8 cellular contexts compared by ENCODE assay signal in the genomic region with DNA sequence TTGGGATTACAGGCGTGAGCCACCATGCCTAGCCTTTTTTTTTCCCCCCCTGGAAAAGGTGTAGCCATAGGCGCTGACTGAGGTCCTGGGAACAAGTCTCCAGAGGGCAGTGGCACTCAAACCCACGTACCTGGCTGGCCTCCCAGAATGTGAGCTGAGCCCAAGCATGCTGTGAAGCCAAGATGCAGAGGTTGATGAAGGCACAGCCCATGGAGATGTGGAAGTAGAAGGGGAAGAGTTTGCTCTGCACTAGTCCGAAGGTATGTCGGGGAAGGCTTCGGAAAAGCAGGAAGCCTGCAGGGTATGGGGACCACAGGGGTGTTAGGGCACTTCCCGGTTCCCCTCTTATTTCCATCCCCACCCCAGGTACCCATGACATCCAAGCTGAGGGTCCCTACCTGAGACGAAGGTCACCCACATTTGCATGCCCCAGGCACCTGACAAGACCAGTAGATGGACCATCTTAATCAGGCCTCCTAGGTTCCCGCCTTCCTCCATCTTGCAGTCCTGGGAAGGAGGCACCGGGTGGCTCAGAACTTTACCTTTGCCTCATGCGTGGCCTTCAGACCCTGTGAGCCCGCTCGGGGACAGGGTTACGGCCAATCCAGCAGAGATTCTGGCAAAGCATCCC. TPM values are rescaled to one million over a fixed set of nuclear protein-coding genes. Genes with fewer than 3 reads are reported as not detected.
A peak's percentile ranks its signal among the peaks of the same experiment; 100 is the strongest.
DNase-seq lines count a peak whose midpoint lies in the region; ATAC-seq, FAIRE-seq and TF ChIP-seq lines count a peak whose summit lies in the region.

No MANE protein-coding gene starts in this region.

- peak overlapping the region; percentile 86 for H3K4me2 ChIP-seq in HepG2 (ENCODE audit: low read depth, low read length)

- no peaks in the 10 kb centered on the region for H3K79me2 ChIP-seq in HepG2 (ENCODE audit: insufficient read depth, low read length)

- POLR2A ChIA-PET in HepG2 (lab: Yijun Ruan, JAX) = interaction anchor here (0.6 to 4.8 kb wide), 5 partner anchors 29 to 203 kb away, joined by 3 to 68 read pairs (median 4); a partner anchor contains a TSS

- H3K27me3 Mint-ChIP-seq in activated naive CD4-positive, alpha-beta T cell treated with anti-CD3 and anti-CD28 coated beads, Interleukin-2, amount 50 U/mL, for 24 hours = no peaks in the 10 kb centered on the region

- H4K20me1 ChIP-seq in HepG2 (ENCODE audit: insufficient read depth, low read length) = no peaks in the 10 kb centered on the region

- peak overlapping the region; percentile 100 for H3K4me3 Mint-ChIP-seq in activated naive CD4-positive, alpha-beta T cell treated with anti-CD3 and anti-CD28 coated beads, Interleukin-2, amount 50 U/mL, for 24 hours

- no peaks in the 10 kb centered on the region for H3K36me3 ChIP-seq in HepG2 (replicated peaks in 1 of 2; ENCODE audit: control insufficient read depth in 1 of 2, insufficient read depth in 2 of 2, low read length in 2 of 2)
- peaks cover 5% of the 10 kb centered on the region for H3K36me3 ChIP-seq in upper lobe of right lung

- intact Hi-C loops in HepG2 (cut with micrococcal nuclease; ENCODE audit: unreplicated experiment) = no loop called here
- intact Hi-C loops in upper lobe of right lung (cut with DNase I) = no loop called here

- H2AFZ ChIP-seq in HepG2 (ENCODE audit: low read length) = peak overlapping the region; percentile 15

- BruUV-seq in HepG2 (replicated peaks; lab: Mats Ljungman, UMichigan) = no TSS peak

- peaks cover 2% of the 10 kb centered on the region for H3K36me3 Mint-ChIP-seq in activated naive CD4-positive, alpha-beta T cell treated with anti-CD3 and anti-CD28 coated beads, Interleukin-2, amount 50 U/mL, for 24 hours
- peaks cover 6 to 20% of the 10 kb centered on the region in 2 donors for H3K36me3 Mint-ChIP-seq in activated naive CD4-positive, alpha-beta T cell treated with anti-CD3 and anti-CD28 coated beads, Interleukin-2, amount 50 U/mL, for 72 hours

- H3K27ac Mint-ChIP-seq in activated naive CD4-positive, alpha-beta T cell treated with anti-CD3 and anti-CD28 coated beads, Interleukin-2, amount 50 U/mL, for 24 hours = no peak overlapping the region
- H3K27ac Mint-ChIP-seq in activated naive CD4-positive, alpha-beta T cell treated with anti-CD3 and anti-CD28 coated beads, Interleukin-2, amount 50 U/mL, for 72 hours = peak overlapping the region; percentile 93 to 94

- H3K27ac ChIP-seq in HepG2 (ENCODE audit: extremely low read length, insufficient read depth, low read length) = peak overlapping the region; percentile 3
- peak overlapping the region; percentile 82 for H3K27ac ChIP-seq in upper lobe of right lung

- peak overlapping the region; percentile 65 to 88 (median 83) for H3K4me3 ChIP-seq in HepG2 (replicated peaks in 1 of 3; ENCODE audit: insufficient read depth in 1 of 3, low read depth in 2 of 3, low read length in 3 of 3)
- peak overlapping the region; percentile 78 for H3K4me3 ChIP-seq in upper lobe of right lung

- no peak for TF ChIP-seq RAD21 in HepG2 (CRISPR knock-in tag; IDR thresholded peaks at IDR 0.05)

- FAIRE-seq in HepG2 (lab: Jason Lieb, UNC) = no peak

- H3K27me3 ChIP-seq in HepG2 (ENCODE audit: control insufficient read depth in 1 of 2, insufficient read depth in 2 of 2, low read length in 2 of 2) (no peaks in the 10 kb centered on the region), upper lobe of right lung (no peaks in the 10 kb centered on the region)

- in situ Hi-C loops in HepG2 (cut with HindIII; ENCODE audit: extremely low pct_ligation_motif_present, low pct_unique_long_range_greater_than_20kb) = no loop called here

- H3K4me1 ChIP-seq in HepG2 (ENCODE audit: insufficient read depth, low read length) = peaks cover 37% of the 10 kb centered on the region
- peaks cover 18% of the 10 kb centered on the region for H3K4me1 ChIP-seq in upper lobe of right lung

- TF ChIP-seq POLR2A in HepG2 (IDR thresholded peaks at IDR 0.05; ENCODE audit: insufficient read depth in 1 of 2, low read depth in 2 of 2, low read length in 2 of 2) = no peak

- CTCF ChIA-PET in HepG2 (lab: Yijun Ruan, JAX; ENCODE audit: low intra/inter-chr PET ratio, low total read pairs) = no interaction called here

- H3K9ac ChIP-seq in HepG2 (ENCODE audit: insufficient read depth, low read depth, low read length) = peak overlapping the region; percentile 71

- H3K9me3 ChIP-seq in HepG2 (ENCODE audit: low read length) (no peaks in the 10 kb centered on the region), upper lobe of right lung (no peaks in the 10 kb centered on the region)

- TF ChIP-seq CTCF in HepG2 (CRISPR knock-in tag; IDR thresholded peaks at IDR 0.05) (no peak), upper lobe of right lung (IDR thresholded peaks at IDR 0.05) (no peak)

- H3K9me3 Mint-ChIP-seq in activated naive CD4-positive, alpha-beta T cell treated with anti-CD3 and anti-CD28 coated beads, Interleukin-2, amount 50 U/mL, for 24 hours = no peaks in the 10 kb centered on the region
- peaks cover 7 to 8% of the 10 kb centered on the region in 2 donors for H3K9me3 Mint-ChIP-seq in activated naive CD4-positive, alpha-beta T cell treated with anti-CD3 and anti-CD28 coated beads, Interleukin-2, amount 50 U/mL, for 72 hours

- WGBS in HepG2 (ENCODE audit: low lambda C conversion rate) = 5% methylated on average over 6 of the region's 14 CpGs

- DNase-seq in activated naive CD4-positive, alpha-beta T cell (lab: John Stamatoyannopoulos, UW) = no peak
- DNase-seq in activated naive CD4-positive, alpha-beta T cell treated with anti-CD3 and anti-CD28 coated beads, Interleukin-2, amount 50 U/mL, for 72 hours (ENCODE audit: low spot score in 2 of 2) = no peak
- DNase-seq in HepG2 (ENCODE audit: low spot score) = no peak
- DNase-seq in upper lobe of right lung = no peak
- no peak for DNase-seq in GOT3 (lab: John Stamatoyannopoulos, UW)

- no peak for ATAC-seq in activated naive CD4-positive, alpha-beta T cell treated with anti-CD3 and anti-CD28 coated beads, Interleukin-2, amount 50 U/mL, for 72 hours
- ATAC-seq in HepG2 (peak; percentile 26), upper lobe of right lung (no peak), GM18520 (IDR thresholded peaks at IDR 0.05; ENCODE audit: unreplicated experiment) (no peak), HG03378 (IDR thresholded peaks at IDR 0.05; ENCODE audit: unreplicated experiment) (no peak)

- peaks cover 31% of the 10 kb centered on the region for H3K4me1 Mint-ChIP-seq in activated naive CD4-positive, alpha-beta T cell treated with anti-CD3 and anti-CD28 coated beads, Interleukin-2, amount 50 U/mL, for 24 hours

- no peak for TF ChIP-seq EP300 in HepG2 (IDR thresholded peaks at IDR 0.05; ENCODE audit: low read depth in 2 of 2, low read length in 2 of 2)
- TF ChIP-seq EP300 in HepG2 (CRISPR knock-in tag; IDR thresholded peaks at IDR 0.05; ENCODE audit: borderline replicate concordance) = no peak

RNA-seq across cellular contexts. Expression of a gene that starts 0.8 kb away (rescaled TPM):
- total RNA-seq in activated naive CD4-positive, alpha-beta T cell treated with anti-CD3 and anti-CD28 coated beads, Interleukin-2, amount 50 U/mL, for 72 hours = 10 to 100 TPM; 29.9 to 36.4 TPM
- total RNA-seq in HepG2 (2016; rRNA removed; fragmentation: Illumina TruSeq; extraction: Trizol) (22.8 and 45.5 TPM in 2 replicates), upper lobe of right lung (74.6 TPM)
- 23.9 and 36.8 TPM in 2 replicates for total RNA-seq in HepG2 (2016; cell fraction: cytosol; rRNA removed; fragmentation: Illumina TruSeq; extraction: Trizol; ENCODE audit: low read depth)
- total RNA-seq in HepG2 (2016; cell fraction: insoluble cytoplasmic fraction; rRNA removed; fragmentation: Illumina TruSeq; extraction: Trizol) = 26.6 and 43.5 TPM in 2 replicates
- 20.5 and 27.0 TPM in 2 replicates for total RNA-seq in HepG2 (2016; cell fraction: membrane; rRNA removed; fragmentation: Illumina TruSeq; extraction: Trizol)
- 40.9 and 45.4 TPM in 2 replicates for total RNA-seq in HepG2 (2016; cell fraction: nucleus; rRNA removed; fragmentation: Illumina TruSeq; extraction: Trizol)
- 98.7 and 119 TPM in 2 replicates for polyA plus RNA-seq in HepG2 (2011; rRNA removed)
- polyA plus RNA-seq in HepG2 (2011; cell fraction: cytosol; rRNA removed) = 206 and 218 TPM in 2 replicates
- 131 and 158 TPM in 2 replicates for polyA plus RNA-seq in HepG2 (2011; cell fraction: nucleus; rRNA removed)
- polyA plus RNA-seq in HepG2 (2012) = 57.4 and 59.1 TPM in 2 replicates
- 31.8 and 38.8 TPM in 2 replicates for polyA plus RNA-seq in HepG2 (2016; cell fraction: cytosol; fragmentation: Illumina TruSeq; extraction: Trizol; ENCODE audit: low read depth)
- 33.6 and 35.9 TPM in 2 replicates for polyA plus RNA-seq in HepG2 (2016; cell fraction: insoluble cytoplasmic fraction; fragmentation: Illumina TruSeq; extraction: Trizol; ENCODE audit: low read depth)
- 24.0 and 30.5 TPM in 2 replicates for polyA plus RNA-seq in HepG2 (2016; cell fraction: membrane; fragmentation: Illumina TruSeq; extraction: Trizol; ENCODE audit: low read depth)
- polyA plus RNA-seq in HepG2 (2016; cell fraction: nucleus; fragmentation: Illumina TruSeq; extraction: Trizol; ENCODE audit: insufficient read depth, low read depth) = 71.8 and 88.8 TPM in 2 replicates
- polyA minus RNA-seq in HepG2 (2011; rRNA and poly(A)+ RNA removed; ENCODE audit: low replicate concordance) = 48.8 and 93.8 TPM in 2 replicates
- polyA minus RNA-seq in HepG2 (2011; cell fraction: cytosol; rRNA and poly(A)+ RNA removed) = 25.0 and 36.6 TPM in 2 replicates
- 8.2 and 12.7 TPM in 2 replicates for polyA minus RNA-seq in HepG2 (2011; cell fraction: nucleus; rRNA and poly(A)+ RNA removed)

RNA-seq across cellular contexts. Expression of a gene that starts 1.1 kb away (rescaled TPM):
- 10 to 100 TPM; 16.6 to 28.8 TPM for total RNA-seq in activated naive CD4-positive, alpha-beta T cell treated with anti-CD3 and anti-CD28 coated beads, Interleukin-2, amount 50 U/mL, for 72 hours
- 1.2 and 1.7 TPM in 2 replicates for total RNA-seq in HepG2 (2016; rRNA removed; fragmentation: Illumina TruSeq; extraction: Trizol)
- 0.81 and 0.88 TPM in 2 replicates for total RNA-seq in HepG2 (2016; cell fraction: cytosol; rRNA removed; fragmentation: Illumina TruSeq; extraction: Trizol; ENCODE audit: low read depth)
- 0.82 and 1.3 TPM in 2 replicates for total RNA-seq in HepG2 (2016; cell fraction: insoluble cytoplasmic fraction; rRNA removed; fragmentation: Illumina TruSeq; extraction: Trizol)
- total RNA-seq in HepG2 (2016; cell fraction: membrane; rRNA removed; fragmentation: Illumina TruSeq; extraction: Trizol) = 1.4 and 1.9 TPM in 2 replicates
- total RNA-seq in HepG2 (2016; cell fraction: nucleus; rRNA removed; fragmentation: Illumina TruSeq; extraction: Trizol) = 2.7 and 4.7 TPM in 2 replicates
- polyA plus RNA-seq in HepG2 (2011; rRNA removed) = 6.3 and 9.1 TPM in 2 replicates
- polyA plus RNA-seq in HepG2 (2011; cell fraction: cytosol; rRNA removed) = 2.8 and 3.3 TPM in 2 replicates
- 44.4 and 50.4 TPM in 2 replicates for polyA plus RNA-seq in HepG2 (2011; cell fraction: nucleus; rRNA removed)
- 4.5 and 6.5 TPM in 2 replicates for polyA plus RNA-seq in HepG2 (2012)
- 1.7 and 2.1 TPM in 2 replicates for polyA plus RNA-seq in HepG2 (2016; cell fraction: cytosol; fragmentation: Illumina TruSeq; extraction: Trizol; ENCODE audit: low read depth)
- polyA plus RNA-seq in HepG2 (2016; cell fraction: insoluble cytoplasmic fraction; fragmentation: Illumina TruSeq; extraction: Trizol; ENCODE audit: low read depth) = 2.2 TPM in 2 replicates
- 1.5 and 2.1 TPM in 2 replicates for polyA plus RNA-seq in HepG2 (2016; cell fraction: membrane; fragmentation: Illumina TruSeq; extraction: Trizol; ENCODE audit: low read depth)
- 8.6 and 11.0 TPM in 2 replicates for polyA plus RNA-seq in HepG2 (2016; cell fraction: nucleus; fragmentation: Illumina TruSeq; extraction: Trizol; ENCODE audit: insufficient read depth, low read depth)
- polyA minus RNA-seq in HepG2 (2011; rRNA and poly(A)+ RNA removed; ENCODE audit: low replicate concordance) = 2.6 and 3.3 TPM in 2 replicates
- 0.97 TPM in 1 of 2 replicates, not detected in the other for polyA minus RNA-seq in HepG2 (2011; cell fraction: cytosol; rRNA and poly(A)+ RNA removed)
- polyA minus RNA-seq in HepG2 (2011; cell fraction: nucleus; rRNA and poly(A)+ RNA removed) = 7.0 and 7.8 TPM in 2 replicates
- 39.4 TPM for total RNA-seq in upper lobe of right lung

RNA-seq across cellular contexts. Expression of a gene that starts 5.8 kb away (rescaled TPM):
- total RNA-seq in activated naive CD4-positive, alpha-beta T cell treated with anti-CD3 and anti-CD28 coated beads, Interleukin-2, amount 50 U/mL, for 72 hours = 10 to 100 TPM in 1 of 2 donors, 1 to 10 TPM in 1; 3.9 to 19.3 TPM
- total RNA-seq in HepG2 (2016; rRNA removed; fragmentation: Illumina TruSeq; extraction: Trizol) (2.0 and 3.3 TPM in 2 replicates), upper lobe of right lung (52.7 TPM)
- total RNA-seq in HepG2 (2016; cell fraction: cytosol; rRNA removed; fragmentation: Illumina TruSeq; extraction: Trizol; ENCODE audit: low read depth) = 0.26 and 0.40 TPM in 2 replicates
- 1.9 and 2.7 TPM in 2 replicates for total RNA-seq in HepG2 (2016; cell fraction: insoluble cytoplasmic fraction; rRNA removed; fragmentation: Illumina TruSeq; extraction: Trizol)
- 1.9 and 2.1 TPM in 2 replicates for total RNA-seq in HepG2 (2016; cell fraction: membrane; rRNA removed; fragmentation: Illumina TruSeq; extraction: Trizol)
- total RNA-seq in HepG2 (2016; cell fraction: nucleus; rRNA removed; fragmentation: Illumina TruSeq; extraction: Trizol) = 1.5 and 1.8 TPM in 2 replicates
- 16.1 and 19.9 TPM in 2 replicates for polyA plus RNA-seq in HepG2 (2011; rRNA removed)
- polyA plus RNA-seq in HepG2 (2011; cell fraction: cytosol; rRNA removed) = 12.0 and 13.8 TPM in 2 replicates
- 7.5 and 9.8 TPM in 2 replicates for polyA plus RNA-seq in HepG2 (2011; cell fraction: nucleus; rRNA removed)
- 2.1 TPM in 2 replicates for polyA plus RNA-seq in HepG2 (2012)
- 0.28 and 0.29 TPM in 2 replicates for polyA plus RNA-seq in HepG2 (2016; cell fraction: cytosol; fragmentation: Illumina TruSeq; extraction: Trizol; ENCODE audit: low read depth)
- 3.1 and 3.9 TPM in 2 replicates for polyA plus RNA-seq in HepG2 (2016; cell fraction: insoluble cytoplasmic fraction; fragmentation: Illumina TruSeq; extraction: Trizol; ENCODE audit: low read depth)
- polyA plus RNA-seq in HepG2 (2016; cell fraction: membrane; fragmentation: Illumina TruSeq; extraction: Trizol; ENCODE audit: low read depth) = 0.98 and 1.6 TPM in 2 replicates
- 2.7 and 3.4 TPM in 2 replicates for polyA plus RNA-seq in HepG2 (2016; cell fraction: nucleus; fragmentation: Illumina TruSeq; extraction: Trizol; ENCODE audit: insufficient read depth, low read depth)
- polyA minus RNA-seq in HepG2 (2011; rRNA and poly(A)+ RNA removed; ENCODE audit: low replicate concordance) = 91.8 and 118 TPM in 2 replicates
- 11.3 and 12.6 TPM in 2 replicates for polyA minus RNA-seq in HepG2 (2011; cell fraction: cytosol; rRNA and poly(A)+ RNA removed)
- 5.3 and 6.6 TPM in 2 replicates for polyA minus RNA-seq in HepG2 (2011; cell fraction: nucleus; rRNA and poly(A)+ RNA removed)

RNA-seq across cellular contexts. Expression of a gene that starts 10.0 kb away (rescaled TPM):
- total RNA-seq in activated naive CD4-positive, alpha-beta T cell treated with anti-CD3 and anti-CD28 coated beads, Interleukin-2, amount 50 U/mL, for 72 hours = 1 to 10 TPM; 4.4 to 7.9 TPM
- total RNA-seq in HepG2 (2016; rRNA removed; fragmentation: Illumina TruSeq; extraction: Trizol) (0.77 and 1.5 TPM in 2 replicates), upper lobe of right lung (26.5 TPM)
- total RNA-seq in HepG2 (2016; cell fraction: cytosol; rRNA removed; fragmentation: Illumina TruSeq; extraction: Trizol; ENCODE audit: low read depth) = 1.2 and 1.3 TPM in 2 replicates
- total RNA-seq in HepG2 (2016; cell fraction: insoluble cytoplasmic fraction; rRNA removed; fragmentation: Illumina TruSeq; extraction: Trizol) = 0.70 and 1.3 TPM in 2 replicates
- 1.9 and 3.1 TPM in 2 replicates for total RNA-seq in HepG2 (2016; cell fraction: membrane; rRNA removed; fragmentation: Illumina TruSeq; extraction: Trizol)
- 1.1 and 1.8 TPM in 2 replicates for total RNA-seq in HepG2 (2016; cell fraction: nucleus; rRNA removed; fragmentation: Illumina TruSeq; extraction: Trizol)
- 2.1 and 4.2 TPM in 2 replicates for polyA plus RNA-seq in HepG2 (2011; rRNA removed)
- polyA plus RNA-seq in HepG2 (2011; cell fraction: cytosol; rRNA removed) = 1.9 and 2.5 TPM in 2 replicates
- polyA plus RNA-seq in HepG2 (2011; cell fraction: nucleus; rRNA removed) = 17.0 and 17.4 TPM in 2 replicates
- 3.2 and 4.3 TPM in 2 replicates for polyA plus RNA-seq in HepG2 (2012)
- 2.2 and 3.3 TPM in 2 replicates for polyA plus RNA-seq in HepG2 (2016; cell fraction: cytosol; fragmentation: Illumina TruSeq; extraction: Trizol; ENCODE audit: low read depth)
- polyA plus RNA-seq in HepG2 (2016; cell fraction: insoluble cytoplasmic fraction; fragmentation: Illumina TruSeq; extraction: Trizol; ENCODE audit: low read depth) = 1.3 and 2.2 TPM in 2 replicates
- polyA plus RNA-seq in HepG2 (2016; cell fraction: membrane; fragmentation: Illumina TruSeq; extraction: Trizol; ENCODE audit: low read depth) = 4.4 and 5.3 TPM in 2 replicates
- polyA plus RNA-seq in HepG2 (2016; cell fraction: nucleus; fragmentation: Illumina TruSeq; extraction: Trizol; ENCODE audit: insufficient read depth, low read depth) = 3.3 and 4.8 TPM in 2 replicates
- 7.2 and 7.3 TPM in 2 replicates for polyA minus RNA-seq in HepG2 (2011; rRNA and poly(A)+ RNA removed; ENCODE audit: low replicate concordance)
- 1.3 and 2.5 TPM in 2 replicates for polyA minus RNA-seq in HepG2 (2011; cell fraction: cytosol; rRNA and poly(A)+ RNA removed)
- 2.8 and 4.7 TPM in 2 replicates for polyA minus RNA-seq in HepG2 (2011; cell fraction: nucleus; rRNA and poly(A)+ RNA removed)

RNA-seq across cellular contexts. Expression of a gene that starts 29.2 kb away (rescaled TPM):
- total RNA-seq in activated naive CD4-positive, alpha-beta T cell treated with anti-CD3 and anti-CD28 coated beads, Interleukin-2, amount 50 U/mL, for 72 hours = 1 to 10 TPM; 1.9 to 2.2 TPM
- total RNA-seq in HepG2 (2016; rRNA removed; fragmentation: Illumina TruSeq; extraction: Trizol) (3.1 and 3.3 TPM in 2 replicates), upper lobe of right lung (3.2 TPM)
- 0.81 and 1.5 TPM in 2 replicates for total RNA-seq in HepG2 (2016; cell fraction: cytosol; rRNA removed; fragmentation: Illumina TruSeq; extraction: Trizol; ENCODE audit: low read depth)
- total RNA-seq in HepG2 (2016; cell fraction: insoluble cytoplasmic fraction; rRNA removed; fragmentation: Illumina TruSeq; extraction: Trizol) = 3.1 and 3.4 TPM in 2 replicates
- total RNA-seq in HepG2 (2016; cell fraction: membrane; rRNA removed; fragmentation: Illumina TruSeq; extraction: Trizol) = 1.9 and 2.2 TPM in 2 replicates
- 1.3 and 2.3 TPM in 2 replicates for total RNA-seq in HepG2 (2016; cell fraction: nucleus; rRNA removed; fragmentation: Illumina TruSeq; extraction: Trizol)
- 2.7 and 3.9 TPM in 2 replicates for polyA plus RNA-seq in HepG2 (2011; rRNA removed)
- 2.3 and 3.3 TPM in 2 replicates for polyA plus RNA-seq in HepG2 (2011; cell fraction: cytosol; rRNA removed)
- polyA plus RNA-seq in HepG2 (2011; cell fraction: nucleus; rRNA removed) = 4.9 and 5.4 TPM in 2 replicates
- 1.5 and 1.6 TPM in 2 replicates for polyA plus RNA-seq in HepG2 (2012)
- 0.61 and 0.65 TPM in 2 replicates for polyA plus RNA-seq in HepG2 (2016; cell fraction: cytosol; fragmentation: Illumina TruSeq; extraction: Trizol; ENCODE audit: low read depth)
- polyA plus RNA-seq in HepG2 (2016; cell fraction: insoluble cytoplasmic fraction; fragmentation: Illumina TruSeq; extraction: Trizol; ENCODE audit: low read depth) = 3.9 and 4.4 TPM in 2 replicates
- polyA plus RNA-seq in HepG2 (2016; cell fraction: membrane; fragmentation: Illumina TruSeq; extraction: Trizol; ENCODE audit: low read depth) = 1.2 and 1.6 TPM in 2 replicates
- 2.9 and 3.2 TPM in 2 replicates for polyA plus RNA-seq in HepG2 (2016; cell fraction: nucleus; fragmentation: Illumina TruSeq; extraction: Trizol; ENCODE audit: insufficient read depth, low read depth)
- 1.3 and 2.7 TPM in 2 replicates for polyA minus RNA-seq in HepG2 (2011; rRNA and poly(A)+ RNA removed; ENCODE audit: low replicate concordance)
- 0.79 and 0.97 TPM in 2 replicates for polyA minus RNA-seq in HepG2 (2011; cell fraction: cytosol; rRNA and poly(A)+ RNA removed)
- polyA minus RNA-seq in HepG2 (2011; cell fraction: nucleus; rRNA and poly(A)+ RNA removed) = 1.8 and 2.7 TPM in 2 replicates
